23 cellular contexts compared by ENCODE assay signal in the genomic region with DNA sequence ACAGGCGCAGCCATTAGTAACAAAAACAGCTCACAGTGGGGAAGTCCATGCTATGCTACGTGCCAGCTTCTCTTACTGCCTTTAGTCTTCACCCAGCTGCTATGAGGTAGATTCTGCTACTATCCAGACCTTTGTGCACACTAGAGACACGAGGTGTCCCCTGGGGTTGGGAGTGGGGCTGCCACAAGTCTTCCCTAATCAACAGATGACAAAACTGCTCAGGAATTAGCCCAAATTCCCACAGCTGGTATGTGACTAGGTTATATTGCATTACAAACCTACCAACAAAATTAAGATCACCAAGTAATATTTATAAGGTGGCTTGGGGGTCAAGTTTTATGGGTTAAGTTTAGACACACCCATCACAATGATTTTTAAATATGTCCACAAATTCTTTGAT.
DNase-seq lines count a peak whose midpoint lies in the region; ATAC-seq lines count a peak whose summit lies in the region.
"Had no signal": no experiment of that assay in that cellular context is flagged by ENCODE, and none has a peak within 500 bp of the region (broad histone marks: within the 10 kb centered on the region; RNA-seq: fewer than 3 reads in every experiment).

No MANE protein-coding gene starts in this region.

- in situ Hi-C loops in ACHN (cut with HindIII; ENCODE audit: low pct_ligation_motif_present, low pct_unique_long_range_greater_than_20kb, low sequenced_read_pairs) = no loop called here

- ATAC-seq in activated CD4-positive, CD25-positive, alpha-beta regulatory T cell treated with anti-CD3 and anti-CD28 coated beads, Interleukin-2, amount 50 U/mL, for 24 hours = no peak
- ATAC-seq in HG03354 (IDR thresholded peaks at IDR 0.05; ENCODE audit: poor library complexity, severe bottlenecking, unreplicated experiment) = no peak
- ATAC-seq: HCT116, K562, T-cell had no signal

- DNase-seq in AG08396 (ENCODE audit: low spot score) (peak; percentile 17), EH (ENCODE audit: low read depth) (peak; percentile 8), NCI-H146 (lab: John Stamatoyannopoulos, UW) (peak; percentile 49), mesenteric fat pad (ENCODE audit: low spot score) (peak; percentile 20), ACHN (no peak), A172 (ENCODE audit: low spot score) (no peak)
- DNase-seq: BE2C; CD8-positive, alpha-beta memory T cell; DMS 273 treated with DMSO at 0.1 percent for 48 hours; DMS79; Kasumi-1; MV-4-11; NCI-H1105; NCI-H1694; NCI-H446 treated with DMSO at 0.1 percent for 48 hours; NCI-H526; Right ventricle myocardium superior; RPMI8226; T-cell had no signal

Comparison
In these comparisons a context has a peak if more than half of its experiments do, and no peak if none do; other contexts are left out.
1. DNase-seq: peak in AG08396 (single experiment), EH (single experiment), NCI-H146 (single experiment) and mesenteric fat pad (single experiment); none in ACHN (single experiment) and A172 (single experiment).